Comparison of ENCODE assay signal across 20 cellular contexts in genomic region chr17:7203391-7203790, GRCh38. TPM values are rescaled to one million over a fixed set of nuclear protein-coding genes. Genes with fewer than 3 reads are reported as not detected.
DNase-seq lines count a peak whose midpoint lies in the region; ATAC-seq and TF ChIP-seq lines count a peak whose summit lies in the region.
"Had no signal": no experiment of that assay in that cellular context is flagged by ENCODE, and none has a peak within 500 bp of the region (broad histone marks: within the 10 kb centered on the region; RNA-seq: fewer than 3 reads in every experiment).

No MANE protein-coding gene starts in this region.

- H3K4me1 ChIP-seq in endodermal cell (ENCODE audit: control insufficient read depth, insufficient read depth, low read length) = no peaks in the 10 kb centered on the region
- H3K4me1 ChIP-seq: SJCRH30 had no signal

- TF ChIP-seq CTCF in WTC11 (IDR thresholded peaks at IDR 0.05) (no peak), endodermal cell (conservative IDR thresholded peaks at IDR 0.05) (no peak)

- peaks cover 28% of the 10 kb centered on the region for H3K4me1 Mint-ChIP-seq in activated naive CD4-positive, alpha-beta T cell treated with anti-CD3 and anti-CD28 coated beads for 36 hours (ENCODE audit: low read depth)
- H3K4me1 Mint-ChIP-seq in WTC11 = peaks cover 28% of the 10 kb centered on the region
- H3K4me1 Mint-ChIP-seq in endodermal cell = peaks cover 9% of the 10 kb centered on the region
- peaks cover 35% of the 10 kb centered on the region for H3K4me1 Mint-ChIP-seq in stimulated activated effector memory CD8-positive, alpha-beta T cell treated with anti-CD3 and anti-CD28 coated beads, Interleukin-12 subunit alpha, Interleukin-12 subunit beta, amount 100 ng/mL, for 72 hours

- no peak for DNase-seq in activated naive CD4-positive, alpha-beta T cell treated with anti-CD3 and anti-CD28 coated beads for 36 hours
- DNase-seq in activated naive CD4-positive, alpha-beta T cell (lab: John Stamatoyannopoulos, UW) = no peak
- DNase-seq in WTC11 (ENCODE audit: low spot score) (no peak), endodermal cell (peak; percentile 39), NCI-H345 (lab: John Stamatoyannopoulos, UW) (no peak), glomerular visceral epithelial cell (ENCODE audit: extremely low spot score) (no peak), NCI-H1436 treated with DMSO at 0.1 percent for 48 hours (lab: John Stamatoyannopoulos, UW) (no peak)
- DNase-seq in stimulated activated effector memory CD8-positive, alpha-beta T cell treated with anti-CD3 and anti-CD28 coated beads, Interleukin-12 subunit alpha, Interleukin-12 subunit beta, amount 100 ng/mL, for 72 hours (ENCODE audit: low spot score in 2 of 2) = no peak
- DNase-seq: activated CD8-positive, alpha-beta memory T cell treated with anti-CD3 and anti-CD28 coated beads, Interleukin-2, amount 10 ng/mL, durations not matched to agents 7 days and 5 days; activated naive CD4-positive, alpha-beta T cell treated with anti-CD3 and anti-CD28 coated beads, Interleukin-2, amount 50 U/mL, for 16 hours; DND-41; NCI-H1417 treated with DMSO at 0.1 percent for 48 hours; NCI-H2227 treated with DMSO at 0.1 percent for 48 hours; psoas muscle; SJCRH30; small intestine; stimulated activated CD4-positive, alpha-beta T cell treated with anti-CD3 and anti-CD28 coated beads, Interleukin-4, amount 100 ng/mL, for 24 hours had no signal

- no peaks in the 10 kb centered on the region for H3K27me3 Mint-ChIP-seq in activated naive CD4-positive, alpha-beta T cell treated with anti-CD3 and anti-CD28 coated beads for 36 hours (ENCODE audit: low read depth)
- no peaks in the 10 kb centered on the region for H3K27me3 Mint-ChIP-seq in WTC11 (ENCODE audit: low read depth)
- peaks cover 19% of the 10 kb centered on the region for H3K27me3 Mint-ChIP-seq in endodermal cell (ENCODE audit: insufficient read depth)
- H3K27me3 Mint-ChIP-seq: activated CD8-positive, alpha-beta memory T cell treated with anti-CD3 and anti-CD28 coated beads, Interleukin-2, amount 10 ng/mL, durations not matched to agents 7 days and 5 days had no signal

- no peaks in the 10 kb centered on the region for H3K27me3 ChIP-seq in endodermal cell (ENCODE audit: control insufficient read depth, insufficient read depth, low read length, poor library complexity, severe bottlenecking)
- H3K27me3 ChIP-seq: hepatocyte, SJCRH30 had no signal

- H3K27ac Mint-ChIP-seq in activated naive CD4-positive, alpha-beta T cell treated with anti-CD3 and anti-CD28 coated beads for 36 hours = no peak overlapping the region
- H3K27ac Mint-ChIP-seq in WTC11 (no peak overlapping the region), endodermal cell (no peak overlapping the region)
- peak overlapping the region; percentile 98 for H3K27ac Mint-ChIP-seq in stimulated activated effector memory CD8-positive, alpha-beta T cell treated with anti-CD3 and anti-CD28 coated beads, Interleukin-12 subunit alpha, Interleukin-12 subunit beta, amount 100 ng/mL, for 72 hours

- POLR2A ChIA-PET in WTC11 (lab: Charles Lee) = no interaction called here

- no peak overlapping the region for H3K27ac ChIP-seq in endodermal cell (ENCODE audit: low read depth, low read length)
- H3K27ac ChIP-seq: hepatocyte, psoas muscle, SJCRH30 had no signal

- no peaks in the 10 kb centered on the region for H3K36me3 Mint-ChIP-seq in activated naive CD4-positive, alpha-beta T cell treated with anti-CD3 and anti-CD28 coated beads for 36 hours (ENCODE audit: low read depth)
- H3K36me3 Mint-ChIP-seq in WTC11 (peaks cover 24% of the 10 kb centered on the region), endodermal cell (ENCODE audit: low read depth) (peaks cover 20% of the 10 kb centered on the region)
- peaks cover 11% of the 10 kb centered on the region for H3K36me3 Mint-ChIP-seq in stimulated activated effector memory CD8-positive, alpha-beta T cell treated with anti-CD3 and anti-CD28 coated beads, Interleukin-12 subunit alpha, Interleukin-12 subunit beta, amount 100 ng/mL, for 72 hours
- H3K36me3 Mint-ChIP-seq: activated CD8-positive, alpha-beta memory T cell treated with anti-CD3 and anti-CD28 coated beads, Interleukin-2, amount 10 ng/mL, durations not matched to agents 7 days and 5 days had no signal

- H3K4me3 Mint-ChIP-seq in activated naive CD4-positive, alpha-beta T cell treated with anti-CD3 and anti-CD28 coated beads for 36 hours = peak overlapping the region; percentile 70
- H3K4me3 Mint-ChIP-seq in WTC11 = peak overlapping the region; percentile 71; the same call in 1 of the 2 replicates
- no peak overlapping the region for H3K4me3 Mint-ChIP-seq in endodermal cell
- H3K4me3 Mint-ChIP-seq in stimulated activated effector memory CD8-positive, alpha-beta T cell treated with anti-CD3 and anti-CD28 coated beads, Interleukin-12 subunit alpha, Interleukin-12 subunit beta, amount 100 ng/mL, for 72 hours = peak overlapping the region; percentile 89

- intact Hi-C loops in activated naive CD4-positive, alpha-beta T cell treated with anti-CD3 and anti-CD28 coated beads for 36 hours (cut with micrococcal nuclease) = no loop called here

- 96 to 99% methylated on average over 11 to 16 of the region's 16 CpGs for WGBS in endodermal cell (ENCODE audit: insufficient coverage in 1 of 2, insufficient read length in 1 of 2), 2 experiments

- H3K36me3 ChIP-seq in endodermal cell (ENCODE audit: control insufficient read depth, insufficient read depth, low read length) = peaks cover 21% of the 10 kb centered on the region
- H3K36me3 ChIP-seq: SJCRH30 had no signal

- no peaks in the 10 kb centered on the region for H3K9me3 ChIP-seq in endodermal cell (ENCODE audit: control insufficient read depth, low read length)
- H3K9me3 ChIP-seq: psoas muscle, SJCRH30 had no signal

- no peaks in the 10 kb centered on the region for H3K9me3 Mint-ChIP-seq in activated naive CD4-positive, alpha-beta T cell treated with anti-CD3 and anti-CD28 coated beads for 36 hours
- no peaks in the 10 kb centered on the region for H3K9me3 Mint-ChIP-seq in WTC11
- no peaks in the 10 kb centered on the region for H3K9me3 Mint-ChIP-seq in endodermal cell
- H3K9me3 Mint-ChIP-seq in stimulated activated effector memory CD8-positive, alpha-beta T cell treated with anti-CD3 and anti-CD28 coated beads, Interleukin-12 subunit alpha, Interleukin-12 subunit beta, amount 100 ng/mL, for 72 hours = no peaks in the 10 kb centered on the region
- H3K9me3 Mint-ChIP-seq: nephron had no signal

- ATAC-seq in WTC11 = no peak
- no peak for ATAC-seq in stimulated activated effector memory CD8-positive, alpha-beta T cell treated with anti-CD3 and anti-CD28 coated beads, Interleukin-12 subunit alpha, Interleukin-12 subunit beta, amount 100 ng/mL, for 72 hours
- ATAC-seq: activated CD4-positive, CD25-positive, alpha-beta regulatory T cell treated with anti-CD3 and anti-CD28 coated beads, Interleukin-2, amount 50 U/mL, for 24 hours; activated CD8-positive, alpha-beta memory T cell treated with anti-CD3 and anti-CD28 coated beads, Interleukin-2, amount 10 ng/mL, durations not matched to agents 7 days and 5 days; psoas muscle had no signal

- H3K4me3 ChIP-seq in endodermal cell (ENCODE audit: low read length) = no peak overlapping the region
- H3K4me3 ChIP-seq: hepatocyte, psoas muscle, SJCRH30 had no signal

- H3K9ac ChIP-seq in endodermal cell (ENCODE audit: extremely low read depth, low read length, poor library complexity, severe bottlenecking) = no peak overlapping the region

- CTCF ChIA-PET in activated naive CD4-positive, alpha-beta T cell treated with anti-CD3 and anti-CD28 coated beads for 36 hours (lab: Charles Lee) = interaction anchor here (1.3 kb wide), 1 partner anchor 151 kb away, joined by 3 read pairs; no protein-coding TSS in a partner anchor
- CTCF ChIA-PET in WTC11 (lab: Charles Lee) = no interaction called here

TF ChIP-seq in WTC11, 78 proteins besides CTCF, POLR2A, EP300 and RAD21 (continues in another document):
- no peak for TF ChIP-seq RORB (CRISPR knock-in tag; IDR thresholded peaks at IDR 0.05)
- no peak for TF ChIP-seq TEAD4 (CRISPR knock-in tag; IDR thresholded peaks at IDR 0.05)

RNA-seq across cellular contexts. Expression of gene DLG4, which starts 16.2 kb away (rescaled TPM):
- 10 to 100 TPM; 13.6 to 13.8 TPM for total RNA-seq in activated naive CD4-positive, alpha-beta T cell treated with anti-CD3 and anti-CD28 coated beads for 36 hours
- total RNA-seq in WTC11 (2021) (47.1 to 59.7 TPM (median 48.0 TPM) in 3 replicates), endodermal cell (10 to 100 TPM; 35.1 to 68.5 TPM)
- polyA plus RNA-seq in endodermal cell (2013, experiment 1 of 2) = 76.0 TPM
- polyA plus RNA-seq in endodermal cell (2013, experiment 2 of 2) = 59.6 TPM

RNA-seq across cellular contexts. Expression of gene ACADVL, which starts 16.3 kb away (rescaled TPM):
- total RNA-seq in activated naive CD4-positive, alpha-beta T cell treated with anti-CD3 and anti-CD28 coated beads for 36 hours = 100 to 1,000 TPM; 263 to 267 TPM
- 213 to 236 TPM (median 221 TPM) in 3 replicates for total RNA-seq in WTC11 (2021)
- total RNA-seq in endodermal cell = 100 to 1,000 TPM; 337 to 459 TPM
- 272 TPM for polyA plus RNA-seq in endodermal cell (2013, experiment 1 of 2)
- 222 TPM for polyA plus RNA-seq in endodermal cell (2013, experiment 2 of 2)

RNA-seq across cellular contexts. Expression of gene ASGR1, which starts 24.2 kb away (rescaled TPM):
- total RNA-seq in activated naive CD4-positive, alpha-beta T cell treated with anti-CD3 and anti-CD28 coated beads for 36 hours = 1 to 10 TPM in 1 of 2 experiments, under 1 TPM in 1; 0.64 to 1.5 TPM
- total RNA-seq in WTC11 (2021) (13.3 to 17.7 TPM (median 15.8 TPM) in 3 replicates), endodermal cell (10 to 100 TPM in 1 of 2 donors, 1 to 10 TPM in 1; 6.8 to 14.2 TPM)
- polyA plus RNA-seq in endodermal cell (2013, experiment 1 of 2) = 16.5 TPM
- 17.6 TPM for polyA plus RNA-seq in endodermal cell (2013, experiment 2 of 2)

RNA-seq across cellular contexts. Expression of gene DVL2, which starts 30.9 kb away (rescaled TPM):
- 10 to 100 TPM; 26.7 to 29.4 TPM for total RNA-seq in activated naive CD4-positive, alpha-beta T cell treated with anti-CD3 and anti-CD28 coated beads for 36 hours
- total RNA-seq in WTC11 (2021) (57.6 to 67.3 TPM (median 59.8 TPM) in 3 replicates), endodermal cell (100 to 1,000 TPM in 1 of 2 donors, 10 to 100 TPM in 1; 98.2 to 116 TPM)
- polyA plus RNA-seq in endodermal cell (2013, experiment 1 of 2) = 77.0 TPM
- polyA plus RNA-seq in endodermal cell (2013, experiment 2 of 2) = 76.3 TPM

RNA-seq across cellular contexts. Expression of gene PHF23, which starts 35.9 kb away (rescaled TPM):
- total RNA-seq in activated naive CD4-positive, alpha-beta T cell treated with anti-CD3 and anti-CD28 coated beads for 36 hours = 10 to 100 TPM in 1 of 2 experiments, 1 to 10 TPM in 1; 8.4 to 10.0 TPM
- total RNA-seq in WTC11 (2021) (45.8 to 50.1 TPM (median 49.1 TPM) in 3 replicates), endodermal cell (10 to 100 TPM; 67.3 to 71.6 TPM)
- 59.3 TPM for polyA plus RNA-seq in endodermal cell (2013, experiment 1 of 2)
- polyA plus RNA-seq in endodermal cell (2013, experiment 2 of 2) = 53.4 TPM
